ENCODE assay signal across 9 cellular contexts in genomic region chr20:3710703-3711417, GRCh38. TPM values are rescaled to one million over a fixed set of nuclear protein-coding genes. Genes with fewer than 3 reads are reported as not detected.
DNase-seq lines count a peak whose midpoint lies in the region; ATAC-seq and TF ChIP-seq lines count a peak whose summit lies in the region.
"Had no signal": no experiment of that assay in that cellular context is flagged by ENCODE, and none has a peak within 500 bp of the region (broad histone marks: within the 10 kb centered on the region; RNA-seq: fewer than 3 reads in every experiment).

No MANE protein-coding gene starts in this region.

- H3K27ac ChIP-seq in fibroblast of lung (ENCODE audit: insufficient read depth, low read length) = no peak overlapping the region

- no peak for DNase-seq in AG04449 (ENCODE audit: low read depth, low spot score)
- peak; percentile 11 for DNase-seq in NOMO-1 treated with dmso at 0.1 percent for 144 hours (lab: John Stamatoyannopoulos, UW; ENCODE audit: unreplicated experiment)
- peak; percentile 87 for DNase-seq in activated T-cell treated with anti-CD3 and anti-CD28 coated beads, Interleukin-2, amount 50 U/mL, for 24 hours
- peak; percentile 20 to 48 for DNase-seq in fibroblast of lung (ENCODE audit: low read depth in 2 of 2)
- DNase-seq in neural crest cell (ENCODE audit: low read depth, low spot score) = peak; percentile 90
- DNase-seq in stimulated activated naive CD8-positive, alpha-beta T cell treated with anti-CD3 and anti-CD28 coated beads, Interleukin-15, amount 100 ng/mL, for 72 hours = peak; percentile 75 to 79

- no peaks in the 10 kb centered on the region for H3K4me1 ChIP-seq in fibroblast of lung (ENCODE audit: control insufficient read depth, extremely low read depth, insufficient read depth, low read length)

- no peaks in the 10 kb centered on the region for H3K36me3 ChIP-seq in fibroblast of lung (ENCODE audit: control insufficient read depth, insufficient read depth, low read length)

- ATAC-seq in stimulated activated naive CD8-positive, alpha-beta T cell treated with anti-CD3 and anti-CD28 coated beads, Interleukin-15, amount 100 ng/mL, for 72 hours = peak; percentile 75
- no peak for ATAC-seq in GM19397 (IDR thresholded peaks at IDR 0.05; ENCODE audit: unreplicated experiment)

- no peak overlapping the region for H3K9ac ChIP-seq in fibroblast of lung (ENCODE audit: insufficient read depth, low read length)

- no peak overlapping the region for H3K4me3 Mint-ChIP-seq in activated T-cell treated with anti-CD3 and anti-CD28 coated beads, Interleukin-2, amount 50 U/mL, for 24 hours
- no peak overlapping the region for H3K4me3 Mint-ChIP-seq in neural crest cell
- H3K4me3 Mint-ChIP-seq in stimulated activated naive CD8-positive, alpha-beta T cell treated with anti-CD3 and anti-CD28 coated beads, Interleukin-15, amount 100 ng/mL, for 72 hours = no peak overlapping the region

- no peaks in the 10 kb centered on the region for H3K9me3 Mint-ChIP-seq in activated T-cell treated with anti-CD3 and anti-CD28 coated beads, Interleukin-2, amount 50 U/mL, for 24 hours
- no peaks in the 10 kb centered on the region for H3K9me3 Mint-ChIP-seq in neural crest cell
- no peaks in the 10 kb centered on the region for H3K9me3 Mint-ChIP-seq in stimulated activated naive CD8-positive, alpha-beta T cell treated with anti-CD3 and anti-CD28 coated beads, Interleukin-15, amount 100 ng/mL, for 72 hours

- H4K20me1 ChIP-seq in fibroblast of lung (ENCODE audit: control insufficient read depth, extremely low read depth, insufficient read depth, low read length) = no peaks in the 10 kb centered on the region

- no peak overlapping the region for H3K4me2 ChIP-seq in fibroblast of lung (ENCODE audit: extremely low read depth, insufficient read depth, low read length)

- H3K4me1 Mint-ChIP-seq in activated T-cell treated with anti-CD3 and anti-CD28 coated beads, Interleukin-2, amount 50 U/mL, for 24 hours (ENCODE audit: low read depth) = no peaks in the 10 kb centered on the region
- H3K4me1 Mint-ChIP-seq in neural crest cell = no peaks in the 10 kb centered on the region
- no peaks in the 10 kb centered on the region for H3K4me1 Mint-ChIP-seq in stimulated activated naive CD8-positive, alpha-beta T cell treated with anti-CD3 and anti-CD28 coated beads, Interleukin-15, amount 100 ng/mL, for 72 hours

- no peaks in the 10 kb centered on the region for H3K27me3 ChIP-seq in fibroblast of lung (ENCODE audit: control insufficient read depth, insufficient read depth, low read length)

- no peaks in the 10 kb centered on the region for H3K27me3 Mint-ChIP-seq in activated T-cell treated with anti-CD3 and anti-CD28 coated beads, Interleukin-2, amount 50 U/mL, for 24 hours
- H3K27me3 Mint-ChIP-seq in neural crest cell (ENCODE audit: low read depth) = no peaks in the 10 kb centered on the region
- H3K27me3 Mint-ChIP-seq in stimulated activated naive CD8-positive, alpha-beta T cell treated with anti-CD3 and anti-CD28 coated beads, Interleukin-15, amount 100 ng/mL, for 72 hours = peaks cover 13% of the 10 kb centered on the region

- no peaks in the 10 kb centered on the region for H3K36me3 Mint-ChIP-seq in activated T-cell treated with anti-CD3 and anti-CD28 coated beads, Interleukin-2, amount 50 U/mL, for 24 hours (ENCODE audit: low read depth)
- no peaks in the 10 kb centered on the region for H3K36me3 Mint-ChIP-seq in neural crest cell (ENCODE audit: low read depth)

- no peak overlapping the region for H3K4me3 ChIP-seq in AG04449 (ENCODE audit: low read depth, low read length)
- H3K4me3 ChIP-seq in GM12875 (ENCODE audit: low read depth, low read length) = no peak overlapping the region
- no peak overlapping the region for H3K4me3 ChIP-seq in fibroblast of lung (replicated peaks in 1 of 4; ENCODE audit: control extremely low read depth in 1 of 4, insufficient read depth in 1 of 4, low read depth in 3 of 4, low read length in 4 of 4)

- no peak overlapping the region for H2AFZ ChIP-seq in fibroblast of lung (ENCODE audit: low read length)

- no peaks in the 10 kb centered on the region for H3K79me2 ChIP-seq in fibroblast of lung (ENCODE audit: control insufficient read depth, insufficient read depth, low read length)

- H3K27ac Mint-ChIP-seq in activated T-cell treated with anti-CD3 and anti-CD28 coated beads, Interleukin-2, amount 50 U/mL, for 24 hours = no peak overlapping the region
- H3K27ac Mint-ChIP-seq in neural crest cell (ENCODE audit: unreplicated experiment) = no peak overlapping the region
- H3K27ac Mint-ChIP-seq in stimulated activated naive CD8-positive, alpha-beta T cell treated with anti-CD3 and anti-CD28 coated beads, Interleukin-15, amount 100 ng/mL, for 72 hours = no peak overlapping the region

- TF ChIP-seq CTCF in AG04449 (IDR thresholded peaks at IDR 0.05; ENCODE audit: insufficient read depth, low read length, missing control alignments) (peak; percentile 94), GM12875 (IDR thresholded peaks at IDR 0.05; ENCODE audit: borderline replicate concordance, insufficient read depth, low read depth, low read length) (peak; percentile 91), fibroblast of lung (conservative IDR thresholded peaks at IDR 0.05 in 1 of 2, IDR thresholded peaks at IDR 0.05 in 1 of 2; ENCODE audit: low read depth in 1 of 2, low read length in 2 of 2) (peak; percentile 82 to 83), neural crest cell (conservative IDR thresholded peaks at IDR 0.05) (peak; percentile 88)

- H3K9me3 ChIP-seq in fibroblast of lung (ENCODE audit: control insufficient read depth, insufficient read depth, low read depth, low read length) = no peaks in the 10 kb centered on the region

- CTCF ChIA-PET in AG04449 (lab: Yijun Ruan, JAX) = interaction anchor here (0.6 to 27.2 kb wide), 46 partner anchors 9 to 361 kb away, joined by 3 to 1151 read pairs (median 4); partner anchors contain the start of genes ADAM33, ADISSP, AP5S1 and CENPB

- POLR2A ChIA-PET in AG04449 (lab: Yijun Ruan, JAX) = interaction anchor here (0.8 kb wide), 1 partner anchor 33 kb away, joined by 5 read pairs; no protein-coding TSS in a partner anchor

RNA-seq across cellular contexts. Expression of gene SIGLEC1, which starts 1.5 kb away (rescaled TPM):
- total RNA-seq in fibroblast of lung (not detected in 2 replicates), neural crest cell (not detected in 2 replicates)
- polyA plus RNA-seq in fibroblast of lung = not detected in 2 replicates
- polyA plus RNA-seq in fibroblast of lung (2012) = not detected in 2 replicates
- not detected in 2 replicates for polyA minus RNA-seq in fibroblast of lung (ENCODE audit: low replicate concordance)

RNA-seq across cellular contexts. Expression of gene HSPA12B, which starts 21.6 kb away (rescaled TPM):
- total RNA-seq in fibroblast of lung = 0.17 and 0.77 TPM in 2 replicates
- polyA plus RNA-seq in fibroblast of lung = 0.02 and 0.08 TPM in 2 replicates
- polyA plus RNA-seq in fibroblast of lung (2012) = 0.33 and 1.2 TPM in 2 replicates
- 0.27 and 0.33 TPM in 2 replicates for polyA minus RNA-seq in fibroblast of lung (ENCODE audit: low replicate concordance)
- 1.1 and 1.3 TPM in 2 replicates for total RNA-seq in neural crest cell

RNA-seq across cellular contexts. Expression of gene ADAM33, which starts 29.1 kb away (rescaled TPM):
- total RNA-seq in fibroblast of lung (37.2 and 67.9 TPM in 2 replicates), neural crest cell (3.0 and 3.2 TPM in 2 replicates)
- 27.9 and 29.4 TPM in 2 replicates for polyA plus RNA-seq in fibroblast of lung
- 38.2 and 39.1 TPM in 2 replicates for polyA plus RNA-seq in fibroblast of lung (2012)
- polyA minus RNA-seq in fibroblast of lung (ENCODE audit: low replicate concordance) = 35.1 and 38.6 TPM in 2 replicates

RNA-seq across cellular contexts. Expression of gene GFRA4, which starts 47.7 kb away (rescaled TPM):
- total RNA-seq in fibroblast of lung (not detected in 2 replicates), neural crest cell (not detected in 2 replicates)
- polyA plus RNA-seq in fibroblast of lung = not detected in 2 replicates
- not detected in 2 replicates for polyA plus RNA-seq in fibroblast of lung (2012)
- not detected in 2 replicates for polyA minus RNA-seq in fibroblast of lung (ENCODE audit: low replicate concordance)
- total RNA-seq: urinary bladder had no signal
- polyA plus RNA-seq: urinary bladder had no signal

RNA-seq across cellular contexts. Expression of gene ADISSP, which starts 56.7 kb away (rescaled TPM):
- total RNA-seq in fibroblast of lung (17.2 and 23.5 TPM in 2 replicates), neural crest cell (86.0 and 93.0 TPM in 2 replicates)
- polyA plus RNA-seq in fibroblast of lung = 17.0 and 44.3 TPM in 2 replicates
- 28.8 and 87.6 TPM in 2 replicates for polyA plus RNA-seq in fibroblast of lung (2012)
- 33.0 and 127 TPM in 2 replicates for polyA minus RNA-seq in fibroblast of lung (ENCODE audit: low replicate concordance)
